Comparison of ENCODE assay signal across 2 cellular contexts in genomic region chr6:80467408-80467807, GRCh38.
TF ChIP-seq lines count a peak whose summit lies in the region.

No MANE protein-coding gene starts in this region.

TF ChIP-seq in IMR-90, 13 proteins besides CTCF, POLR2A, EP300 and RAD21:
- TF ChIP-seq USF2 (IDR thresholded peaks at IDR 0.05; ENCODE audit: low read depth, low read length) (no peak), SMC3 (IDR thresholded peaks at IDR 0.05; ENCODE audit: low read depth, low read length) (no peak), RFX5 (IDR thresholded peaks at IDR 0.05; ENCODE audit: low read depth, low read length) (no peak), ELK1 (IDR thresholded peaks at IDR 0.05; ENCODE audit: borderline replicate concordance, low read depth, low read length) (no peak), FOS (IDR thresholded peaks at IDR 0.05; ENCODE audit: low read depth, low read length) (no peak), RCOR1 (IDR thresholded peaks at IDR 0.05; ENCODE audit: insufficient replicate concordance, low read length) (no peak), MAZ (IDR thresholded peaks at IDR 0.05; ENCODE audit: borderline replicate concordance, low read depth, low read length) (no peak), CEBPB (IDR thresholded peaks at IDR 0.05; ENCODE audit: low read depth, low read length) (no peak), BHLHE40 (IDR thresholded peaks at IDR 0.05; ENCODE audit: low read depth, low read length) (no peak), MXI1 (IDR thresholded peaks at IDR 0.05; ENCODE audit: borderline replicate concordance, low read depth, low read length) (no peak), CHD1 (IDR thresholded peaks at IDR 0.05; ENCODE audit: low read depth, low read length) (no peak), MAFK (IDR thresholded peaks at IDR 0.05; ENCODE audit: low read depth, low read length) (no peak)
TF ChIP-seq in IMR-90: peak in this region for 0.

TF ChIP-seq in neural cell, 6 proteins besides CTCF, POLR2A, EP300 and RAD21:
- TF ChIP-seq REST (IDR thresholded peaks at IDR 0.05; ENCODE audit: borderline replicate concordance) (peak; percentile 30), TAF1 (IDR thresholded peaks at IDR 0.05; ENCODE audit: low read depth) (no peak)
